In genomic region chr6:39102024-39102820, GRCh38 we compare ENCODE assay signal across 9 cellular contexts. TPM values are rescaled to one million over a fixed set of nuclear protein-coding genes. Genes with fewer than 3 reads are reported as not detected.
A peak's percentile ranks its signal among the peaks of the same experiment; 100 is the strongest.
DNase-seq lines count a peak whose midpoint lies in the region; ATAC-seq, FAIRE-seq and TF ChIP-seq lines count a peak whose summit lies in the region.
"Had no signal": no experiment of that assay in that cellular context is flagged by ENCODE, and none has a peak within 500 bp of the region (broad histone marks: within the 10 kb centered on the region; RNA-seq: fewer than 3 reads in every experiment).

No MANE protein-coding gene starts in this region.

- WGBS in esophagus muscularis mucosa = 32% methylated on average over 12 of the region's 12 CpGs
- WGBS in pancreas, 2 donors = 42 to 46% methylated on average over 12 of the region's 12 CpGs

- H3K4me2 ChIP-seq in PC-9 = no peak overlapping the region

- intact Hi-C loops in A673 (cut with micrococcal nuclease; ENCODE audit: unreplicated experiment) (no loop called here), esophagus muscularis mucosa (cut with DNase I) (no loop called here), pancreas (cut with DNase I) (loop anchor here in 1 of 3 donors (10.0 kb wide), 1 partner anchor 107 kb away; no protein-coding TSS in a partner anchor), PC-9 (cut with micrococcal nuclease; ENCODE audit: unreplicated experiment) (no loop called here)

- H3F3A ChIP-seq in PC-9 (ENCODE audit: insufficient read depth, low read depth) = no peaks in the 10 kb centered on the region

- DNase-seq in A673 (ENCODE audit: low spot score) = no peak
- peak; percentile 28 for DNase-seq in NCI-H2029 (lab: John Stamatoyannopoulos, UW)
- DNase-seq in esophagus muscularis mucosa (ENCODE audit: extremely low spot score) = peak; percentile 57
- peak in 5 of 6 donors; percentile 29 to 75 (median 63) for DNase-seq in pancreas
- no peak for DNase-seq in NCI-H345 treated with DMSO at 0.1 percent for 48 hours (lab: John Stamatoyannopoulos, UW; ENCODE audit: unreplicated experiment)
- no peak for DNase-seq in G401 (ENCODE audit: low spot score)
- no peak for DNase-seq in PC-9
- DNase-seq: activated naive CD8-positive, alpha-beta T cell treated with anti-CD3 and anti-CD28 coated beads, Interleukin-2, amount 10 ng/mL, durations not matched to agents 7 days and 5 days had no signal

- TF ChIP-seq POLR2A in esophagus muscularis mucosa (IDR thresholded peaks at IDR 0.05; ENCODE audit: low read depth) = no peak

- H3K9me3 ChIP-seq in A673 (ENCODE audit: low read depth, low read length, poor library complexity, severe bottlenecking) = no peaks in the 10 kb centered on the region
- H3K9me3 ChIP-seq in esophagus muscularis mucosa = no peaks in the 10 kb centered on the region
- H3K9me3 ChIP-seq in pancreas = no peaks in the 10 kb centered on the region
- H3K9me3 ChIP-seq in PC-9 (ENCODE audit: insufficient read depth, low read depth) = no peaks in the 10 kb centered on the region

- H3K4me3 ChIP-seq in A673 (ENCODE audit: low read depth, low read length, poor library complexity, severe bottlenecking) = no peak overlapping the region
- no peak overlapping the region for H3K4me3 ChIP-seq in esophagus muscularis mucosa
- H3K4me3 ChIP-seq in pancreas = no peak overlapping the region
- no peak overlapping the region for H3K4me3 ChIP-seq in PC-9

- H3K79me2 ChIP-seq in PC-9 (ENCODE audit: low read depth) = no peaks in the 10 kb centered on the region

- FAIRE-seq in pancreas (lab: Jason Lieb, UNC) = no peak

- BruUV-seq in A673 (replicated peaks; lab: Mats Ljungman, UMichigan) = no TSS peak
- BruUV-seq in PC-9 (replicated peaks; lab: Mats Ljungman, UMichigan) = no TSS peak

- POLR2A ChIA-PET in A673 (lab: Charles Lee; ENCODE audit: low non-redundant PET) = no interaction called here
- POLR2A ChIA-PET in PC-9 (lab: Charles Lee; ENCODE audit: unreplicated experiment) = no interaction called here

- ATAC-seq in GM19351 (IDR thresholded peaks at IDR 0.05; ENCODE audit: unreplicated experiment) = peak; percentile 58
- peak; percentile 84 to 88 (median 85) for ATAC-seq in pancreas

- no peak for TF ChIP-seq EP300 in esophagus muscularis mucosa (IDR thresholded peaks at IDR 0.05)

- no peaks in the 10 kb centered on the region; the same call in 1 of the 2 replicates for H4K20me1 ChIP-seq in PC-9 (ENCODE audit: insufficient read depth)

- H3K27me3 ChIP-seq in A673 (replicated peaks; ENCODE audit: insufficient read depth, low read depth, low read length, poor library complexity) (no peaks in the 10 kb centered on the region), esophagus muscularis mucosa (no peaks in the 10 kb centered on the region), pancreas (no peaks in the 10 kb centered on the region), PC-9 (ENCODE audit: insufficient read depth, low read depth) (no peaks in the 10 kb centered on the region)

- no peak overlapping the region for H2AFZ ChIP-seq in PC-9

- in situ Hi-C loops in G401 (cut with HindIII; ENCODE audit: low sequenced_read_pairs) = no loop called here

- CTCF ChIA-PET in A673 (lab: Charles Lee) (interaction anchor here (0.5 to 1.5 kb wide), 2 partner anchors 105 to 1573 kb away, joined by 4 to 6 read pairs; no protein-coding TSS in a partner anchor), PC-9 (lab: Charles Lee) (no interaction called here)

- peak; percentile 29; the same call in 1 of the 2 replicates for TF ChIP-seq CTCF in A673 (conservative IDR thresholded peaks at IDR 0.05; ENCODE audit: low read depth, low read length)
- TF ChIP-seq CTCF in esophagus muscularis mucosa (IDR thresholded peaks at IDR 0.05) = peak; percentile 43 to 52 (median 50)
- TF ChIP-seq CTCF in pancreas (IDR thresholded peaks at IDR 0.05) = peak in 3 of 4 donors; percentile 12 to 19 (median 17)
- TF ChIP-seq CTCF in PC-9 (conservative IDR thresholded peaks at IDR 0.05) = no peak

- H3K27ac ChIP-seq in A673 (ENCODE audit: low read depth, low read length, poor library complexity, severe bottlenecking) = no peak overlapping the region
- peak overlapping the region in 2 of 4 donors; percentile 5 to 46 for H3K27ac ChIP-seq in esophagus muscularis mucosa (replicated peaks in 1 of 4)
- peak overlapping the region in 1 of 4 donors; percentile 15 for H3K27ac ChIP-seq in pancreas
- no peak overlapping the region for H3K27ac ChIP-seq in PC-9

- no peaks in the 10 kb centered on the region for H3K4me1 ChIP-seq in A673 (ENCODE audit: insufficient read depth, low read length, poor library complexity, severe bottlenecking)
- H3K4me1 ChIP-seq in esophagus muscularis mucosa = peaks cover 0 to 14% (median 12%) of the 10 kb centered on the region in 4 donors
- peaks cover 0 to 28% (median 12%) of the 10 kb centered on the region in 3 donors for H3K4me1 ChIP-seq in pancreas
- no peaks in the 10 kb centered on the region for H3K4me1 ChIP-seq in PC-9 (replicated peaks; ENCODE audit: insufficient read depth)

- H3K9me2 ChIP-seq in PC-9 (ENCODE audit: insufficient read depth) = no peaks in the 10 kb centered on the region

- H3K36me3 ChIP-seq in A673 (ENCODE audit: insufficient read depth, low read length, poor library complexity, severe bottlenecking) (peaks cover 3% of the 10 kb centered on the region), esophagus muscularis mucosa (peaks cover 0 to 19% (median 14%) of the 10 kb centered on the region in 4 donors), pancreas (no peaks in the 10 kb centered on the region), PC-9 (ENCODE audit: low read depth) (no peaks in the 10 kb centered on the region)

RNA-seq across cellular contexts. Expression of gene SAYSD1, which starts 12.8 kb away (rescaled TPM):
- total RNA-seq in A673 (2021) (15.8 and 16.2 TPM in 2 replicates), esophagus muscularis mucosa (10 to 100 TPM; 10.8 to 21.6 (median 19.2) TPM), pancreas (10 to 100 TPM in 1 of 6 donors, 1 to 10 TPM in 5; 5.8 to 10.0 (median 7.5) TPM), PC-9 (2021) (12.2 and 12.6 TPM in 2 replicates)
- polyA plus RNA-seq in pancreas = 10 to 100 TPM in 1 of 2 donors, 1 to 10 TPM in 1; 10.0 to 12.4 TPM
- 6.8 and 24.1 TPM in 2 replicates for total RNA-seq in G401 (2014; rRNA removed; shearing (Covaris generic))

RNA-seq across cellular contexts. Expression of gene GLP1R, which starts 53.6 kb away (rescaled TPM):
- total RNA-seq in A673 (2021) = not detected in 2 replicates
- not detected for total RNA-seq in esophagus muscularis mucosa
- 1 to 10 TPM; 4.3 to 9.7 (median 7.6) TPM for total RNA-seq in pancreas
- polyA plus RNA-seq in pancreas = 1 to 10 TPM; 3.4 TPM
- not detected in 2 replicates for total RNA-seq in G401 (2014; rRNA removed; shearing (Covaris generic))
- total RNA-seq in PC-9 (2021) = not detected in 2 replicates
- total RNA-seq: activated naive CD8-positive, alpha-beta T cell treated with anti-CD3 and anti-CD28 coated beads, Interleukin-2, amount 10 ng/mL, durations not matched to agents 7 days and 5 days had no signal

Comparison
In these comparisons a context has a peak if more than half of its experiments do, and no peak if none do; other contexts are left out.
1. DNase-seq: peak in NCI-H2029 (single experiment), esophagus muscularis mucosa (single experiment) and pancreas (5 of 6); none in A673 (single experiment), NCI-H345 treated with DMSO at 0.1 percent for 48 hours (single experiment), G401 (single experiment) and PC-9 (0 of 2).